Comparison of ENCODE assay signal across 14 cellular contexts in the genomic region with DNA sequence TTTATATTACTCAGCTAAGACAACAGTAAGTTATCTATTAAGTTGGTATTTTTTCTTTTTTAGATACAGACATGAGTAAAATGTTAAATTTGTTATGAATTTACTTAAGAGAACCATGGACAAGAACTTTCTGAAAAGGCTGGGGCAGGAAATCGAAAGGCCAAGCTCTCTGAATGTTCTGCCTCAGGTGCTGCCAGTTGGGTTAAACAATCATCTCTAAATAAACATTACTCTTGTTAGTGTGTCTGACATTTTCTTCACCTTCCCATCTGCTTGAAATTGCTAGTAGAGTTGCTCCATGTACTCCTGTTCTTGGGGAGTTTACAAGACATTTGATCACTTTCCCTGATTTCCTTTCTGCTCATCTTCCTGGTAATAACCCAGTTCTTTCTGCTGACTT.
DNase-seq lines count a peak whose midpoint lies in the region; ATAC-seq lines count a peak whose summit lies in the region.
"Had no signal": no experiment of that assay in that cellular context is flagged by ENCODE, and none has a peak within 500 bp of the region (broad histone marks: within the 10 kb centered on the region; RNA-seq: fewer than 3 reads in every experiment).

No MANE protein-coding gene starts in this region.

- H3K9me3 Mint-ChIP-seq in activated T-cell treated with anti-CD3 and anti-CD28 coated beads, Interleukin-2, amount 50 U/mL, for 4 hours, result peaks cover 7% of the 10 kb centered on the region

- no peaks in the 10 kb centered on the region for H3K79me1 ChIP-seq in mesendoderm (ENCODE audit: low read length)

- H3K27me3 ChIP-seq in mesendoderm (ENCODE audit: insufficient read depth, low read length, poor library complexity), result no peaks in the 10 kb centered on the region

- no peaks in the 10 kb centered on the region for H3K36me3 Mint-ChIP-seq in activated T-cell treated with anti-CD3 and anti-CD28 coated beads, Interleukin-2, amount 50 U/mL, for 4 hours (ENCODE audit: insufficient read depth)
- H3K36me3 Mint-ChIP-seq: activated naive CD8-positive, alpha-beta T cell treated with anti-CD3 and anti-CD28 coated beads, Interleukin-2, amount 10 ng/mL, durations not matched to agents 7 days and 5 days; immature natural killer cell; type B pancreatic cell had no signal

- no peak overlapping the region for H2AK5ac ChIP-seq in mesendoderm (ENCODE audit: low read length)

- no peaks in the 10 kb centered on the region for H3K4me1 Mint-ChIP-seq in activated T-cell treated with anti-CD3 and anti-CD28 coated beads, Interleukin-2, amount 50 U/mL, for 4 hours (ENCODE audit: low read depth)
- H3K4me1 Mint-ChIP-seq: immature natural killer cell had no signal

- H3K18ac ChIP-seq in mesendoderm (ENCODE audit: low read length), result peak overlapping the region; percentile 18

- H3K4me3 Mint-ChIP-seq in activated T-cell treated with anti-CD3 and anti-CD28 coated beads, Interleukin-2, amount 50 U/mL, for 4 hours, result no peak overlapping the region
- H3K4me3 Mint-ChIP-seq: activated naive CD8-positive, alpha-beta T cell treated with anti-CD3 and anti-CD28 coated beads, Interleukin-2, amount 10 ng/mL, durations not matched to agents 7 days and 5 days; immature natural killer cell; type B pancreatic cell had no signal

- DNase-seq in SIG-M5 treated with dmso at 0.1 percent for 504 hours (lab: John Stamatoyannopoulos, UW; ENCODE audit: unreplicated experiment) (peak; percentile 34), SIG-M5 (lab: John Stamatoyannopoulos, UW) (no peak), mesendoderm (no peak), cortex of kidney (lab: John Stamatoyannopoulos, UW) (no peak)
- no peak for DNase-seq in stimulated activated CD4-positive, alpha-beta T cell treated with anti-CD3 and anti-CD28 coated beads, Interleukin-12 subunit alpha, Interleukin-12 subunit beta, amount 100 ng/mL, for 4 hours
- DNase-seq in activated T-cell treated with anti-CD3 and anti-CD28 coated beads, Interleukin-2, amount 50 U/mL, for 4 hours, result no peak
- DNase-seq: activated CD4-positive, CD25-positive, alpha-beta regulatory T cell; activated naive CD8-positive, alpha-beta T cell treated with anti-CD3 and anti-CD28 coated beads, Interleukin-2, amount 10 ng/mL, durations not matched to agents 7 days and 5 days; GDM1; H7; immature natural killer cell had no signal

- H3K4me3 ChIP-seq in mesendoderm (ENCODE audit: low read length), result no peak overlapping the region

- no CpG with 5 or more reads among the region's 1 CpG for WGBS in mesendoderm (ENCODE audit: extremely low coverage, insufficient coverage, low lambda C conversion rate)

- no peak overlapping the region for H2BK5ac ChIP-seq in mesendoderm (ENCODE audit: low read length)

- H3K4ac ChIP-seq in mesendoderm (ENCODE audit: low read depth, low read length), result no peak overlapping the region

- H3K9ac ChIP-seq in mesendoderm (ENCODE audit: low read length), result no peak overlapping the region

- H4K8ac ChIP-seq in mesendoderm (ENCODE audit: low read depth, low read length), result no peak overlapping the region

- H3K79me2 ChIP-seq in mesendoderm (ENCODE audit: control insufficient read depth, insufficient read depth, low read length), result no peaks in the 10 kb centered on the region

- H3K4me1 ChIP-seq in mesendoderm (ENCODE audit: control insufficient read depth, low read depth, low read length), result no peaks in the 10 kb centered on the region

- no peaks in the 10 kb centered on the region for H3K36me3 ChIP-seq in mesendoderm (ENCODE audit: control insufficient read depth, insufficient read depth, low read length)

- no peak overlapping the region for H2BK15ac ChIP-seq in mesendoderm (replicated peaks; ENCODE audit: low read depth)

- ATAC-seq in HG02610 (IDR thresholded peaks at IDR 0.05; ENCODE audit: unreplicated experiment), result peak; percentile 28
- peak; percentile 68 for ATAC-seq in HG03571 (IDR thresholded peaks at IDR 0.05; ENCODE audit: unreplicated experiment)
- no peak for ATAC-seq in activated T-cell treated with anti-CD3 and anti-CD28 coated beads, Interleukin-2, amount 50 U/mL, for 4 hours

- no peak overlapping the region for H3K4me2 ChIP-seq in mesendoderm (ENCODE audit: low read length)

- H3K27me3 Mint-ChIP-seq in activated T-cell treated with anti-CD3 and anti-CD28 coated beads, Interleukin-2, amount 50 U/mL, for 4 hours (ENCODE audit: low read depth), result peaks cover 2% of the 10 kb centered on the region

- no peak overlapping the region for H2BK120ac ChIP-seq in mesendoderm (ENCODE audit: low read depth, low read length)

- H3K23ac ChIP-seq in mesendoderm (ENCODE audit: low read length), result no peak overlapping the region

- no peak overlapping the region for H3K56ac ChIP-seq in mesendoderm (ENCODE audit: low read length)

- H4K5ac ChIP-seq in mesendoderm (ENCODE audit: low read length), result no peak overlapping the region

- no peak overlapping the region for H3K27ac ChIP-seq in mesendoderm (ENCODE audit: low read depth, low read length)

Comparison
In these comparisons a context has a peak if more than half of its experiments do, and no peak if none do; other contexts are left out.
1. ATAC-seq: peak in HG02610 (single experiment) and HG03571 (single experiment); none in activated T-cell treated with anti-CD3 and anti-CD28 coated beads, Interleukin-2, amount 50 U/mL, for 4 hours (0 of 2).